Comparison of ENCODE assay signal across 11 cellular contexts in the genomic region with DNA sequence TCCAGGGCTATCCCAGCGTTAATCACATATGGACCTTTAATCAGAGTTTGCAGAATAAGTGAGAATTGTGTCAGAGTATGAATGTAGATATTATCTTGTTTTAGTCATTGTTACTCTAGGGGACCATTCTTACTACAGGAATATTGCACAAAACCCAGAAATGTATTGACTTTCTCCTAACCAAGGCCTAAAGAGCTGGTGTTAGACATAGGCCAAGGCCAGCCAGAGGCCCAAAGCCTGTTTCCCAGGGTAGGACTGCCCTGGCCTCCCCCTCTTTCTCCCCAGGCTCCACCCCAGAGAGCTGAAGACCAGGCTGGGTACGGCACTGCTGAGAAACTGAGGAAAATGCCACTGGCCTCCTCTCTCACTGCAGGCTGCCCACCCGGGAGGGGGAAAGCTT. TPM values are rescaled to one million over a fixed set of nuclear protein-coding genes. Genes with fewer than 3 reads are reported as not detected.
"Had no signal": no experiment of that assay in that cellular context is flagged by ENCODE, and none has a peak within 500 bp of the region (broad histone marks: within the 10 kb centered on the region; RNA-seq: fewer than 3 reads in every experiment).

No MANE protein-coding gene starts in this region.

- FAIRE-seq: H54 had no signal

- H3K27ac ChIP-seq: GM23248 had no signal

- H3K9ac ChIP-seq: GM23248 had no signal

- H3K4me3 ChIP-seq: GM23248, GM23338, HAP-1 had no signal

- H3K27ac Mint-ChIP-seq: GM23338, H9, HFFc6 had no signal

- DNase-seq: GM23248, GOT3, H7, H9, HCEC 1CT, HFFc6 had no signal

- H3K36me3 ChIP-seq: HAP-1 had no signal

- H3K4me2 ChIP-seq: GM23338 had no signal

- H3K4me1 ChIP-seq: HAP-1 had no signal

- H3K9me3 ChIP-seq: HAP-1 had no signal

- H2AFZ ChIP-seq: GM23248 had no signal

- ATAC-seq: HCT116 had no signal

- H3K4me3 Mint-ChIP-seq: GM23338, H9, HFFc6 had no signal

- H3K9me3 Mint-ChIP-seq: GM23338, H9 had no signal

RNA-seq across cellular contexts. Expression of a gene that starts 41.9 kb away (rescaled TPM):
- total RNA-seq: GM23248, GM23338, H4, H7, H9, HFFc6 had no signal
- polyA plus RNA-seq: GM23248, GM23338 had no signal

RNA-seq across cellular contexts. Expression of a gene that starts 55.0 kb away (rescaled TPM):
- total RNA-seq: GM23248, GM23338, H7, H9, HFFc6 had no signal
- polyA plus RNA-seq: GM23248, GM23338 had no signal
